Comparison of ENCODE assay signal across 1 cellular context in the genomic region with DNA sequence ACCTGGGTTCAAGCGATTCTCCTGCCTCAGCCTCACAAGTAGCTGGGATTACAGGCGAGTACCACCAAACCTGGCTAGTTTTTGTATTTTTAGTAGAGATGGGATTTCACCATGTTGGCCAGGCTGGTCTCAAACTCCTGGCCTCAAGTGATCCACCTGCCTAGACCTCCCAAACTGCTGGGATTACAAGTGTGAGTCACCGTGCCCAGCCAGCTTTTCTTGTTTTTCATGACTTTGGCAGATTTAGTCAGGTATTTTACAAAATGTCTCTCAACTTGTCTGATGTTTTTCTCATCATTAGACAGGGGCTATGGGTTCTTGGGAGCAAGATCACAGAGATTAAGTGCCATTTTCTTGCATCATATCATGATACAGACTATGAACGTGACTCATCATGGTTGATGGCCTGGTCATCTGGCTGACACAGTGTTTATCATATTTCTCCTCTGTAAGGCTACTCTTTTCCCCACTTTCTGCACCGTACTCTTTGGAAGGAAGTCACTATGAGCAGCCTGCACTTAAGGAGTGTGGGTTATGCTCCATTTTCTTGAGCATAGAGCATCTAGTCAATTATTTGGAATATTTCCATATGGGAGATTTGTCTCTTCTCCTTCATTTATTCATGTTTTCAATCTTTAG.
TF ChIP-seq lines count a peak whose summit lies in the region.

No MANE protein-coding gene starts in this region.

TF ChIP-seq in K562, 482 proteins besides CTCF, POLR2A, EP300 and RAD21 (continued from another document and continues in another):
- TF ChIP-seq, protein P1, sequence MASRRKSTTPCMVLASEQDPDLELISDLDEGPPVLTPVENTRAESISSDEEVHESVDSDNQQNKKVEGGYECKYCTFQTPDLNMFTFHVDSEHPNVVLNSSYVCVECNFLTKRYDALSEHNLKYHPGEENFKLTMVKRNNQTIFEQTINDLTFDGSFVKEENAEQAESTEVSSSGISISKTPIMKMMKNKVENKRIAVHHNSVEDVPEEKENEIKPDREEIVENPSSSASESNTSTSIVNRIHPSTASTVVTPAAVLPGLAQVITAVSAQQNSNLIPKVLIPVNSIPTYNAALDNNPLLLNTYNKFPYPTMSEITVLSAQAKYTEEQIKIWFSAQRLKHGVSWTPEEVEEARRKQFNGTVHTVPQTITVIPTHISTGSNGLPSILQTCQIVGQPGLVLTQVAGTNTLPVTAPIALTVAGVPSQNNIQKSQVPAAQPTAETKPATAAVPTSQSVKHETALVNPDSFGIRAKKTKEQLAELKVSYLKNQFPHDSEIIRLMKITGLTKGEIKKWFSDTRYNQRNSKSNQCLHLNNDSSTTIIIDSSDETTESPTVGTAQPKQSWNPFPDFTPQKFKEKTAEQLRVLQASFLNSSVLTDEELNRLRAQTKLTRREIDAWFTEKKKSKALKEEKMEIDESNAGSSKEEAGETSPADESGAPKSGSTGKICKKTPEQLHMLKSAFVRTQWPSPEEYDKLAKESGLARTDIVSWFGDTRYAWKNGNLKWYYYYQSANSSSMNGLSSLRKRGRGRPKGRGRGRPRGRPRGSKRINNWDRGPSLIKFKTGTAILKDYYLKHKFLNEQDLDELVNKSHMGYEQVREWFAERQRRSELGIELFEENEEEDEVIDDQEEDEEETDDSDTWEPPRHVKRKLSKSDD (conservative IDR thresholded peaks at IDR 0.05; ENCODE audit: low read length) = no peak
- no peak for TF ChIP-seq NELFE (IDR thresholded peaks at IDR 0.05; ENCODE audit: insufficient read depth, insufficient read length)
- no peak for TF ChIP-seq SRSF7 (optimal IDR thresholded peaks at IDR 0.05; ENCODE audit: low read depth, low read length)
- no peak for TF ChIP-seq RUNX1 (IDR thresholded peaks at IDR 0.05; ENCODE audit: low read depth)
- TF ChIP-seq HCFC1 (IDR thresholded peaks at IDR 0.05; ENCODE audit: low read depth, low read length) = no peak
- TF ChIP-seq ASH1L (IDR thresholded peaks at IDR 0.05; ENCODE audit: borderline replicate concordance, low read depth, partially characterized antibody) = no peak
- TF ChIP-seq CEBPG (CRISPR knock-in tag; IDR thresholded peaks at IDR 0.05) = peak; percentile 96
- TF ChIP-seq CEBPG (tag; conservative IDR thresholded peaks at IDR 0.05 in 1 of 2, IDR thresholded peaks at IDR 0.05 in 1 of 2) = peak; percentile 94 to 96
- no peak for TF ChIP-seq SAFB2 (IDR thresholded peaks at IDR 0.05; ENCODE audit: borderline replicate concordance, low read depth, low read length, severe bottlenecking)
- TF ChIP-seq SMARCB1 (IDR thresholded peaks at IDR 0.05; ENCODE audit: insufficient read length, low read depth) = no peak
- TF ChIP-seq ZNF785 (CRISPR knock-in tag; IDR thresholded peaks at IDR 0.05) = no peak
- peak; percentile 97 for TF ChIP-seq CEBPB (tag; IDR thresholded peaks at IDR 0.05)
- TF ChIP-seq L3MBTL2 (IDR thresholded peaks at IDR 0.05) = peak; percentile 79
- 0 out of 2 replicates have a peak, but pooled peaks have one; percentile 49 for TF ChIP-seq SMARCA5 (IDR thresholded peaks at IDR 0.05)
- TF ChIP-seq, protein P2, sequence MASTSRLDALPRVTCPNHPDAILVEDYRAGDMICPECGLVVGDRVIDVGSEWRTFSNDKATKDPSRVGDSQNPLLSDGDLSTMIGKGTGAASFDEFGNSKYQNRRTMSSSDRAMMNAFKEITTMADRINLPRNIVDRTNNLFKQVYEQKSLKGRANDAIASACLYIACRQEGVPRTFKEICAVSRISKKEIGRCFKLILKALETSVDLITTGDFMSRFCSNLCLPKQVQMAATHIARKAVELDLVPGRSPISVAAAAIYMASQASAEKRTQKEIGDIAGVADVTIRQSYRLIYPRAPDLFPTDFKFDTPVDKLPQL (IDR thresholded peaks at IDR 0.05; ENCODE audit: extremely low read depth, insufficient read length) = no peak
- no peak for TF ChIP-seq ZNF224 (CRISPR knock-in tag; IDR thresholded peaks at IDR 0.05)
- TF ChIP-seq ZNF354B (CRISPR knock-in tag; IDR thresholded peaks at IDR 0.05) = no peak
- TF ChIP-seq FOS (IDR thresholded peaks at IDR 0.05; ENCODE audit: extremely low read depth, insufficient read length) = peak; percentile 67
- peak; percentile 56 for TF ChIP-seq NCOR1 (IDR thresholded peaks at IDR 0.05)
- TF ChIP-seq RNF2 (IDR thresholded peaks at IDR 0.05) = no peak
- TF ChIP-seq ERF (CRISPR knock-in tag; IDR thresholded peaks at IDR 0.05) = no peak
- TF ChIP-seq, protein P3, sequence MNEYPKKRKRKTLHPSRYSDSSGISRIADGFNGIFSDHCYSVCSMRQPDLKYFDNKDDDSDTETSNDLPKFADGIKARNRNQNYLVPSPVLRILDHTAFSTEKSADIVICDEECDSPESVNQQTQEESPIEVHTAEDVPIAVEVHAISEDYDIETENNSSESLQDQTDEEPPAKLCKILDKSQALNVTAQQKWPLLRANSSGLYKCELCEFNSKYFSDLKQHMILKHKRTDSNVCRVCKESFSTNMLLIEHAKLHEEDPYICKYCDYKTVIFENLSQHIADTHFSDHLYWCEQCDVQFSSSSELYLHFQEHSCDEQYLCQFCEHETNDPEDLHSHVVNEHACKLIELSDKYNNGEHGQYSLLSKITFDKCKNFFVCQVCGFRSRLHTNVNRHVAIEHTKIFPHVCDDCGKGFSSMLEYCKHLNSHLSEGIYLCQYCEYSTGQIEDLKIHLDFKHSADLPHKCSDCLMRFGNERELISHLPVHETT (CRISPR knock-in tag; conservative IDR thresholded peaks at IDR 0.05 in 1 of 2, IDR thresholded peaks at IDR 0.05 in 1 of 2) = peak in 1 of 2 experiments; percentile 66; a peak in 1 of 4 replicates
- no peak for TF ChIP-seq ZBTB8A (IDR thresholded peaks at IDR 0.05; ENCODE audit: partially characterized antibody)
- no peak for TF ChIP-seq RAD51 (IDR thresholded peaks at IDR 0.05; ENCODE audit: borderline replicate concordance, low read depth)
- TF ChIP-seq ELF4 (CRISPR knock-in tag; IDR thresholded peaks at IDR 0.05) = 0 out of 2 replicates have a peak, but pooled peaks have one; percentile 15
- TF ChIP-seq, protein P4, sequence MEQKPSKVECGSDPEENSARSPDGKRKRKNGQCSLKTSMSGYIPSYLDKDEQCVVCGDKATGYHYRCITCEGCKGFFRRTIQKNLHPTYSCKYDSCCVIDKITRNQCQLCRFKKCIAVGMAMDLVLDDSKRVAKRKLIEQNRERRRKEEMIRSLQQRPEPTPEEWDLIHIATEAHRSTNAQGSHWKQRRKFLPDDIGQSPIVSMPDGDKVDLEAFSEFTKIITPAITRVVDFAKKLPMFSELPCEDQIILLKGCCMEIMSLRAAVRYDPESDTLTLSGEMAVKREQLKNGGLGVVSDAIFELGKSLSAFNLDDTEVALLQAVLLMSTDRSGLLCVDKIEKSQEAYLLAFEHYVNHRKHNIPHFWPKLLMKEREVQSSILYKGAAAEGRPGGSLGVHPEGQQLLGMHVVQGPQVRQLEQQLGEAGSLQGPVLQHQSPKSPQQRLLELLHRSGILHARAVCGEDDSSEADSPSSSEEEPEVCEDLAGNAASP (IDR thresholded peaks at IDR 0.05) = no peak
- TF ChIP-seq GTF2E2 (tag; IDR thresholded peaks at IDR 0.05) = no peak
- TF ChIP-seq C11orf30 (IDR thresholded peaks at IDR 0.05; ENCODE audit: low read depth) = peak; percentile 91
- no peak for TF ChIP-seq PHTF2 (CRISPR knock-in tag; IDR thresholded peaks at IDR 0.05)
- no peak for TF ChIP-seq CBX1 (IDR thresholded peaks at IDR 0.05; ENCODE audit: low read depth)
- TF ChIP-seq ADNP (tag; IDR thresholded peaks at IDR 0.05) = peak; percentile 66; the same call in 1 of the 2 replicates
- TF ChIP-seq, protein P5, sequence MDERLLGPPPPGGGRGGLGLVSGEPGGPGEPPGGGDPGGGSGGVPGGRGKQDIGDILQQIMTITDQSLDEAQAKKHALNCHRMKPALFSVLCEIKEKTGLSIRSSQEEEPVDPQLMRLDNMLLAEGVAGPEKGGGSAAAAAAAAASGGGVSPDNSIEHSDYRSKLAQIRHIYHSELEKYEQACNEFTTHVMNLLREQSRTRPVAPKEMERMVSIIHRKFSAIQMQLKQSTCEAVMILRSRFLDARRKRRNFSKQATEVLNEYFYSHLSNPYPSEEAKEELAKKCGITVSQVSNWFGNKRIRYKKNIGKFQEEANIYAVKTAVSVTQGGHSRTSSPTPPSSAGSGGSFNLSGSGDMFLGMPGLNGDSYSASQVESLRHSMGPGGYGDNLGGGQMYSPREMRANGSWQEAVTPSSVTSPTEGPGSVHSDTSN (CRISPR knock-in tag; IDR thresholded peaks at IDR 0.05; ENCODE audit: low read depth) = no peak
- TF ChIP-seq, protein P5 (tag; conservative IDR thresholded peaks at IDR 0.05; ENCODE audit: low read depth) = peak; percentile 72
- no peak; the same call in 1 of the 2 replicates for TF ChIP-seq ZNF644 (tag; IDR thresholded peaks at IDR 0.05; ENCODE audit: low read depth)
- TF ChIP-seq JUNB (CRISPR knock-in tag; conservative IDR thresholded peaks at IDR 0.05) = peak; percentile 86
- no peak for TF ChIP-seq RBM22 (IDR thresholded peaks at IDR 0.05; ENCODE audit: low read depth, low read length, poor library complexity, severe bottlenecking)
- no peak for TF ChIP-seq CREBBP (IDR thresholded peaks at IDR 0.05; ENCODE audit: low read depth, low read length)
- TF ChIP-seq, protein P6, sequence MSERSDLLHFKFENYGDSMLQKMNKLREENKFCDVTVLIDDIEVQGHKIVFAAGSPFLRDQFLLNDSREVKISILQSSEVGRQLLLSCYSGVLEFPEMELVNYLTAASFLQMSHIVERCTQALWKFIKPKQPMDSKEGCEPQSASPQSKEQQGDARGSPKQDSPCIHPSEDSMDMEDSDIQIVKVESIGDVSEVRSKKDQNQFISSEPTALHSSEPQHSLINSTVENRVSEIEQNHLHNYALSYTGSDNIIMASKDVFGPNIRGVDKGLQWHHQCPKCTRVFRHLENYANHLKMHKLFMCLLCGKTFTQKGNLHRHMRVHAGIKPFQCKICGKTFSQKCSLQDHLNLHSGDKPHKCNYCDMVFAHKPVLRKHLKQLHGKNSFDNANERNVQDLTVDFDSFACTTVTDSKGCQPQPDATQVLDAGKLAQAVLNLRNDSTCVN (CRISPR knock-in tag; IDR thresholded peaks at IDR 0.05) = no peak
- no peak for TF ChIP-seq E2F3 (CRISPR knock-in tag; IDR thresholded peaks at IDR 0.05)
- no peak; the same call in 1 of the 2 replicates for TF ChIP-seq KAT7 (CRISPR knock-in tag; IDR thresholded peaks at IDR 0.05; ENCODE audit: borderline replicate concordance)
- TF ChIP-seq CHD1 (IDR thresholded peaks at IDR 0.05; ENCODE audit: low read length) = no peak
- no peak for TF ChIP-seq ZNF133 (CRISPR knock-in tag; IDR thresholded peaks at IDR 0.05)
- TF ChIP-seq ILF3 (IDR thresholded peaks at IDR 0.05; ENCODE audit: borderline replicate concordance) = no peak
- TF ChIP-seq ZNF124 (CRISPR knock-in tag; IDR thresholded peaks at IDR 0.05) = no peak
- TF ChIP-seq CREB1 (IDR thresholded peaks at IDR 0.05) = peak; percentile 40; the same call in 1 of the 2 replicates
- no peak for TF ChIP-seq CREB1 (CRISPR knock-in tag; IDR thresholded peaks at IDR 0.05)
- no peak for TF ChIP-seq ZNF347 (CRISPR knock-in tag; IDR thresholded peaks at IDR 0.05; ENCODE audit: low read depth)
- TF ChIP-seq, protein P7, sequence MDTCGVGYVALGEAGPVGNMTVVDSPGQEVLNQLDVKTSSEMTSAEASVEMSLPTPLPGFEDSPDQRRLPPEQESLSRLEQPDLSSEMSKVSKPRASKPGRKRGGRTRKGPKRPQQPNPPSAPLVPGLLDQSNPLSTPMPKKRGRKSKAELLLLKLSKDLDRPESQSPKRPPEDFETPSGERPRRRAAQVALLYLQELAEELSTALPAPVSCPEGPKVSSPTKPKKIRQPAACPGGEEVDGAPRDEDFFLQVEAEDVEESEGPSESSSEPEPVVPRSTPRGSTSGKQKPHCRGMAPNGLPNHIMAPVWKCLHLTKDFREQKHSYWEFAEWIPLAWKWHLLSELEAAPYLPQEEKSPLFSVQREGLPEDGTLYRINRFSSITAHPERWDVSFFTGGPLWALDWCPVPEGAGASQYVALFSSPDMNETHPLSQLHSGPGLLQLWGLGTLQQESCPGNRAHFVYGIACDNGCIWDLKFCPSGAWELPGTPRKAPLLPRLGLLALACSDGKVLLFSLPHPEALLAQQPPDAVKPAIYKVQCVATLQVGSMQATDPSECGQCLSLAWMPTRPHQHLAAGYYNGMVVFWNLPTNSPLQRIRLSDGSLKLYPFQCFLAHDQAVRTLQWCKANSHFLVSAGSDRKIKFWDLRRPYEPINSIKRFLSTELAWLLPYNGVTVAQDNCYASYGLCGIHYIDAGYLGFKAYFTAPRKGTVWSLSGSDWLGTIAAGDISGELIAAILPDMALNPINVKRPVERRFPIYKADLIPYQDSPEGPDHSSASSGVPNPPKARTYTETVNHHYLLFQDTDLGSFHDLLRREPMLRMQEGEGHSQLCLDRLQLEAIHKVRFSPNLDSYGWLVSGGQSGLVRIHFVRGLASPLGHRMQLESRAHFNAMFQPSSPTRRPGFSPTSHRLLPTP (IDR thresholded peaks at IDR 0.05; ENCODE audit: borderline replicate concordance, extremely low read depth, insufficient read length) = no peak
- no peak for TF ChIP-seq ZSCAN29 (IDR thresholded peaks at IDR 0.05)
- TF ChIP-seq, protein P8, sequence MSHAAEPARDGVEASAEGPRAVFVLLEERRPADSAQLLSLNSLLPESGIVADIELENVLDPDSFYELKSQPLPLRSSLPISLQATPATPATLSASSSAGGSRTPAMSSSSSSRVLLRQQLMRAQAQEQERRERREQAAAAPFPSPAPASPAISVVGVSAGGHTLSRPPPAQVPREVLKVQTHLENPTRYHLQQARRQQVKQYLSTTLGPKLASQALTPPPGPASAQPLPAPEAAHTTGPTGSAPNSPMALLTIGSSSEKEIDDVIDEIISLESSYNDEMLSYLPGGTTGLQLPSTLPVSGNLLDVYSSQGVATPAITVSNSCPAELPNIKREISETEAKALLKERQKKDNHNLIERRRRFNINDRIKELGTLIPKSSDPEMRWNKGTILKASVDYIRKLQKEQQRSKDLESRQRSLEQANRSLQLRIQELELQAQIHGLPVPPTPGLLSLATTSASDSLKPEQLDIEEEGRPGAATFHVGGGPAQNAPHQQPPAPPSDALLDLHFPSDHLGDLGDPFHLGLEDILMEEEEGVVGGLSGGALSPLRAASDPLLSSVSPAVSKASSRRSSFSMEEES (CRISPR knock-in tag; IDR thresholded peaks at IDR 0.05) = no peak
- no peak for TF ChIP-seq ZNF717 (CRISPR knock-in tag; IDR thresholded peaks at IDR 0.05)
- TF ChIP-seq OTX1 (CRISPR knock-in tag; IDR thresholded peaks at IDR 0.05) = no peak
- no peak for TF ChIP-seq CBX8 (IDR thresholded peaks at IDR 0.05; ENCODE audit: borderline replicate concordance, extremely low read depth, low read depth, low read length, poor library complexity, severe bottlenecking)
- no peak for TF ChIP-seq ZBED1 (IDR thresholded peaks at IDR 0.05)
